ENCODE assay signal across 21 cellular contexts in genomic region chr5:158988987-158989624, GRCh38.
"Had no signal": no experiment of that assay in that cellular context is flagged by ENCODE, and none has a peak within 500 bp of the region (broad histone marks: within the 10 kb centered on the region; RNA-seq: fewer than 3 reads in every experiment).

No MANE protein-coding gene starts in this region.

- DNase-seq: activated CD4-positive, alpha-beta memory T cell treated with anti-CD3 and anti-CD28 coated beads, Interleukin-2, amount 10 ng/mL, durations not matched to agents 7 days and 5 days; activated CD4-positive, alpha-beta T cell treated with anti-CD3 and anti-CD28 coated beads for 4 hours; activated naive CD4-positive, alpha-beta T cell; activated naive CD8-positive, alpha-beta T cell treated with anti-CD3 and anti-CD28 coated beads, Interleukin-2, amount 10 ng/mL, durations not matched to agents 7 days and 5 days; activated T-cell treated with anti-CD3 and anti-CD28 coated beads, Interleukin-2, amount 50 U/mL, for 1 hour; amygdala; dermis blood vessel endothelial cell; effector memory CD4-positive, alpha-beta T cell; islet precursor cell; lower lobe of right lung; midbrain; psoas muscle; right cardiac atrium; stimulated activated naive CD8-positive, alpha-beta T cell treated with anti-CD3 and anti-CD28 coated beads, Interleukin-15, amount 100 ng/mL, for 72 hours; trophoblast cell had no signal

- H3K27ac Mint-ChIP-seq: activated CD4-positive, alpha-beta memory T cell treated with anti-CD3 and anti-CD28 coated beads, Interleukin-2, amount 10 ng/mL, durations not matched to agents 7 days and 5 days; activated naive CD8-positive, alpha-beta T cell treated with anti-CD3 and anti-CD28 coated beads, Interleukin-2, amount 10 ng/mL, durations not matched to agents 7 days and 5 days; activated T-helper 17 cell treated with anti-CD3 and anti-CD28 coated beads, Interleukin-2, amount 50 U/mL, for 72 hours; stimulated activated naive CD8-positive, alpha-beta T cell treated with anti-CD3 and anti-CD28 coated beads, Interleukin-15, amount 100 ng/mL, for 72 hours had no signal

- H3K27ac ChIP-seq: cardiac muscle cell, esophagus muscularis mucosa, hepatocyte, lower lobe of right lung, neural progenitor cell, psoas muscle had no signal

- H3K4me1 ChIP-seq: lower lobe of right lung, psoas muscle had no signal

- H2AFZ ChIP-seq: hepatocyte, neural progenitor cell had no signal

- H3K36me3 ChIP-seq: cardiac muscle cell, esophagus muscularis mucosa, lower lobe of right lung, neural progenitor cell had no signal

- H3K27me3 ChIP-seq: cardiac muscle cell, esophagus muscularis mucosa, hepatocyte, neural progenitor cell had no signal

- H3K27me3 Mint-ChIP-seq: activated CD4-positive, alpha-beta memory T cell treated with anti-CD3 and anti-CD28 coated beads, Interleukin-2, amount 10 ng/mL, durations not matched to agents 7 days and 5 days; stimulated activated naive CD8-positive, alpha-beta T cell treated with anti-CD3 and anti-CD28 coated beads, Interleukin-15, amount 100 ng/mL, for 72 hours had no signal

- H3K4me3 Mint-ChIP-seq: activated CD4-positive, alpha-beta memory T cell treated with anti-CD3 and anti-CD28 coated beads, Interleukin-2, amount 10 ng/mL, durations not matched to agents 7 days and 5 days; activated naive CD8-positive, alpha-beta T cell treated with anti-CD3 and anti-CD28 coated beads, Interleukin-2, amount 10 ng/mL, durations not matched to agents 7 days and 5 days; activated T-helper 17 cell treated with anti-CD3 and anti-CD28 coated beads, Interleukin-2, amount 50 U/mL, for 72 hours; neural progenitor cell; stimulated activated naive CD8-positive, alpha-beta T cell treated with anti-CD3 and anti-CD28 coated beads, Interleukin-15, amount 100 ng/mL, for 72 hours had no signal

- H3K79me2 ChIP-seq: hepatocyte had no signal

- H3K4me2 ChIP-seq: hepatocyte, neural progenitor cell had no signal

- ATAC-seq: activated T-helper 17 cell treated with anti-CD3 and anti-CD28 coated beads, Interleukin-2, amount 50 U/mL, for 72 hours; lower lobe of right lung; psoas muscle; stimulated activated naive CD8-positive, alpha-beta T cell treated with anti-CD3 and anti-CD28 coated beads, Interleukin-15, amount 100 ng/mL, for 72 hours had no signal

- H3K36me3 Mint-ChIP-seq: neural progenitor cell had no signal

- H3K4me3 ChIP-seq: cardiac muscle cell, esophagus muscularis mucosa, hepatocyte, lower lobe of right lung, neural progenitor cell, psoas muscle, skin epidermis had no signal

- H3K4me1 Mint-ChIP-seq: activated CD4-positive, alpha-beta memory T cell treated with anti-CD3 and anti-CD28 coated beads, Interleukin-2, amount 10 ng/mL, durations not matched to agents 7 days and 5 days; activated naive CD8-positive, alpha-beta T cell treated with anti-CD3 and anti-CD28 coated beads, Interleukin-2, amount 10 ng/mL, durations not matched to agents 7 days and 5 days; activated T-helper 17 cell treated with anti-CD3 and anti-CD28 coated beads, Interleukin-2, amount 50 U/mL, for 72 hours; stimulated activated naive CD8-positive, alpha-beta T cell treated with anti-CD3 and anti-CD28 coated beads, Interleukin-15, amount 100 ng/mL, for 72 hours had no signal

- H3K9me3 Mint-ChIP-seq: activated CD4-positive, alpha-beta memory T cell treated with anti-CD3 and anti-CD28 coated beads, Interleukin-2, amount 10 ng/mL, durations not matched to agents 7 days and 5 days; activated naive CD8-positive, alpha-beta T cell treated with anti-CD3 and anti-CD28 coated beads, Interleukin-2, amount 10 ng/mL, durations not matched to agents 7 days and 5 days; activated T-helper 17 cell treated with anti-CD3 and anti-CD28 coated beads, Interleukin-2, amount 50 U/mL, for 72 hours; neural progenitor cell; stimulated activated naive CD8-positive, alpha-beta T cell treated with anti-CD3 and anti-CD28 coated beads, Interleukin-15, amount 100 ng/mL, for 72 hours had no signal
